In genomic region chrX:149927245-149927963, GRCh38 we compare ENCODE assay signal across 15 cellular contexts. TPM values are rescaled to one million over a fixed set of nuclear protein-coding genes. Genes with fewer than 3 reads are reported as not detected.
"Had no signal": no experiment of that assay in that cellular context is flagged by ENCODE, and none has a peak within 500 bp of the region (broad histone marks: within the 10 kb centered on the region; RNA-seq: fewer than 3 reads in every experiment).

No MANE protein-coding gene starts in this region.

RNA-seq across cellular contexts. Expression of gene HSFX4, which starts 2.0 kb away (rescaled TPM):
- total RNA-seq: activated CD8-positive, alpha-beta memory T cell treated with anti-CD3 and anti-CD28 coated beads for 36 hours; activated naive CD8-positive, alpha-beta T cell treated with anti-CD3 and anti-CD28 coated beads, Interleukin-2, amount 10 ng/mL, durations not matched to agents 7 days and 5 days; fibroblast of lung; foreskin keratinocyte; hepatocyte; left cardiac atrium; lower leg skin; mucosa of descending colon; osteoblast; prostate gland; right atrium auricular region; stomach; temporal lobe; vagina had no signal
- polyA plus RNA-seq: fibroblast of lung, foreskin keratinocyte, hepatocyte, stomach had no signal

RNA-seq across cellular contexts. Expression of gene MAGEA8, which starts 46.4 kb away (rescaled TPM):
- total RNA-seq: activated CD8-positive, alpha-beta memory T cell treated with anti-CD3 and anti-CD28 coated beads for 36 hours; activated naive CD8-positive, alpha-beta T cell treated with anti-CD3 and anti-CD28 coated beads, Interleukin-2, amount 10 ng/mL, durations not matched to agents 7 days and 5 days; dorsolateral prefrontal cortex; fibroblast of lung; foreskin keratinocyte; hepatocyte; left cardiac atrium; lower leg skin; mucosa of descending colon; osteoblast; right atrium auricular region; stomach; temporal lobe; vagina had no signal
- polyA plus RNA-seq: fibroblast of lung, foreskin keratinocyte, hepatocyte, stomach had no signal
